Comparison of ENCODE assay signal across 12 cellular contexts in the genomic region with DNA sequence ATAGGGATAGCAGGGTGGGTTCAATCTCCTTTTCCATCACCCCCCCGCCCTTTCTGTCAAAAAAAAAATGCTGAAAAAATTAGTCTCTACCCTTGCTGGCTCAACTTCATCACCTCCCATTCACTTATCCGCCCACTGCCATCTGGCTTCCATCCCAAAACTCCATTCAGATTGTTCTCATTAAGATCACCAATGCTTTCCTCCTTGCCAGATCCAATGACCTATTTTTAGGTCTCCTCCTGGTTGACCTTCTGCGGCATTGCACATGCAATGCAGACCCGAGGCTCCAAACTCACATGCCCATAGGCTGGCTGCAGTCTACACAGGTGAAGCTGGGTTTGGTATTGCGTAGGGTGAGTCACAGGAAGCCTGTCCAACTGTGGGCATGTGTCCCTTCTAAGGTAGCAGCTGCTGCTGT. TPM values are rescaled to one million over a fixed set of nuclear protein-coding genes. Genes with fewer than 3 reads are reported as not detected.
DNase-seq lines count a peak whose midpoint lies in the region; ATAC-seq and TF ChIP-seq lines count a peak whose summit lies in the region.
"Had no signal": no experiment of that assay in that cellular context is flagged by ENCODE, and none has a peak within 500 bp of the region (broad histone marks: within the 10 kb centered on the region; RNA-seq: fewer than 3 reads in every experiment).

No MANE protein-coding gene starts in this region.

- CTCF ChIA-PET in BJ (lab: Yijun Ruan, JAX) (no interaction called here), SK-N-SH (lab: Yijun Ruan, JAX) (no interaction called here)

- POLR2A ChIA-PET in BJ (lab: Charles Lee) (no interaction called here), SK-N-SH (lab: Yijun Ruan, JAX) (no interaction called here)

- TF ChIP-seq CTCF in BJ (IDR thresholded peaks at IDR 0.05; ENCODE audit: insufficient read depth, low read depth, low read length) = no peak
- no peak for TF ChIP-seq CTCF in HFFc6 (IDR thresholded peaks at IDR 0.05)
- no peak for TF ChIP-seq CTCF in SK-N-SH (IDR thresholded peaks at IDR 0.05)
- no peak for TF ChIP-seq CTCF in glutamatergic neuron (IDR thresholded peaks at IDR 0.05; ENCODE audit: partially characterized antibody, unreplicated experiment)
- TF ChIP-seq CTCF in GM10266 (IDR thresholded peaks at IDR 0.05; ENCODE audit: control insufficient read depth, insufficient read depth, low read depth, missing control alignments) = no peak

- no peaks in the 10 kb centered on the region for H3F3A ChIP-seq in SK-N-SH (replicated peaks; ENCODE audit: insufficient read depth)

- no peak overlapping the region for H3K9ac ChIP-seq in SK-N-SH

- no peak overlapping the region for H2AFZ ChIP-seq in SK-N-SH (ENCODE audit: low read depth)

- ATAC-seq in HG03432 (IDR thresholded peaks at IDR 0.05; ENCODE audit: unreplicated experiment) = no peak

- peaks cover 20% of the 10 kb centered on the region for H3K4me1 Mint-ChIP-seq in HFFc6 (ENCODE audit: low read depth)
- peaks cover 5% of the 10 kb centered on the region for H3K4me1 Mint-ChIP-seq in glutamatergic neuron (ENCODE audit: low read depth, unreplicated experiment)

- peaks cover 5 to 28% of the 10 kb centered on the region in 2 experiments; a peak in 3 of 4 replicates for H3K4me1 ChIP-seq in SK-N-SH (ENCODE audit: control insufficient read depth in 1 of 2, insufficient read depth in 2 of 2, low read depth in 1 of 2, low read length in 1 of 2)

- DNase-seq in BJ (ENCODE audit: low read depth) = peak; percentile 74
- no peak for DNase-seq in HFFc6
- DNase-seq in SK-N-SH = peak; percentile 30
- DNase-seq in glutamatergic neuron = no peak
- no peak for DNase-seq in GM10266 (ENCODE audit: extremely low spot score)
- DNase-seq in NCI-H1105 (lab: John Stamatoyannopoulos, UW) = no peak
- no peak for DNase-seq in activated CD4-positive, alpha-beta T cell treated with anti-CD3 and anti-CD28 coated beads, Interleukin-2, amount 50 U/mL, for 1 hour
- DNase-seq: activated CD4-positive, CD25-positive, alpha-beta regulatory T cell treated with anti-CD3 and anti-CD28 coated beads, Interleukin-2, amount 50 U/mL, for 72 hours; CD8-positive, alpha-beta memory T cell; GOT3; KG1 had no signal

- no peaks in the 10 kb centered on the region for H4K20me1 ChIP-seq in SK-N-SH (ENCODE audit: insufficient read depth)

- no peak overlapping the region for H3K4me2 ChIP-seq in SK-N-SH

- no peak; the same call in 1 of the 2 replicates for TF ChIP-seq RAD21 in SK-N-SH (IDR thresholded peaks at IDR 0.05; ENCODE audit: low read length)

- 25% methylated on average over 5 of the region's 5 CpGs for WGBS in SK-N-SH (ENCODE audit: low lambda C conversion rate)

- H3K27me3 Mint-ChIP-seq in HFFc6 (ENCODE audit: insufficient read depth) (peaks cover 15% of the 10 kb centered on the region), glutamatergic neuron (ENCODE audit: unreplicated experiment) (no peaks in the 10 kb centered on the region)

- H3K27ac ChIP-seq in SK-N-SH (ENCODE audit: low read depth in 2 of 2, low read length in 1 of 2) = no peak overlapping the region

- TF ChIP-seq EP300 in SK-N-SH (IDR thresholded peaks at IDR 0.05; ENCODE audit: borderline replicate concordance in 1 of 2, low read depth in 1 of 2, low read length in 1 of 2) = no peak

- H3K9me3 ChIP-seq in SK-N-SH = no peaks in the 10 kb centered on the region

- H3K9me3 Mint-ChIP-seq in HFFc6 (no peaks in the 10 kb centered on the region), glutamatergic neuron (ENCODE audit: unreplicated experiment) (peaks cover 2% of the 10 kb centered on the region)

- H3K27me3 ChIP-seq in BJ (ENCODE audit: control insufficient read depth, insufficient read depth, low read length) = peaks cover 3% of the 10 kb centered on the region; the same call in 1 of the 2 replicates
- H3K27me3 ChIP-seq in SK-N-SH (ENCODE audit: insufficient read depth) = no peaks in the 10 kb centered on the region

- H3K79me2 ChIP-seq in SK-N-SH (ENCODE audit: insufficient read depth) = no peaks in the 10 kb centered on the region

- H3K36me3 ChIP-seq in BJ (ENCODE audit: control insufficient read depth, insufficient read depth, low read length) (no peaks in the 10 kb centered on the region), SK-N-SH (replicated peaks in 1 of 2; ENCODE audit: control insufficient read depth in 1 of 2, insufficient read depth in 2 of 2, low read length in 1 of 2) (no peaks in the 10 kb centered on the region)

- H3K9me2 ChIP-seq in SK-N-SH = no peaks in the 10 kb centered on the region

- H3K27ac Mint-ChIP-seq in HFFc6 (no peak overlapping the region; the same call in 1 of the 2 replicates), glutamatergic neuron (ENCODE audit: unreplicated experiment) (peak overlapping the region; percentile 57)
- H3K27ac Mint-ChIP-seq: CD8-positive, alpha-beta memory T cell had no signal

- H3K4me3 ChIP-seq in BJ (ENCODE audit: low read depth, low read length) = no peak overlapping the region
- H3K4me3 ChIP-seq in SK-N-SH (ENCODE audit: low read depth in 2 of 2, low read length in 1 of 2) = no peak overlapping the region

- no peaks in the 10 kb centered on the region for H3K36me3 Mint-ChIP-seq in HFFc6 (ENCODE audit: low read depth)
- no peaks in the 10 kb centered on the region for H3K36me3 Mint-ChIP-seq in glutamatergic neuron (ENCODE audit: unreplicated experiment)

- H3K4me3 Mint-ChIP-seq in HFFc6 (peak overlapping the region; percentile 3), glutamatergic neuron (ENCODE audit: unreplicated experiment) (no peak overlapping the region)
- H3K4me3 Mint-ChIP-seq: CD8-positive, alpha-beta memory T cell had no signal

TF ChIP-seq in SK-N-SH, 30 proteins besides CTCF, POLR2A, EP300 and RAD21:
- TF ChIP-seq, protein P1, sequence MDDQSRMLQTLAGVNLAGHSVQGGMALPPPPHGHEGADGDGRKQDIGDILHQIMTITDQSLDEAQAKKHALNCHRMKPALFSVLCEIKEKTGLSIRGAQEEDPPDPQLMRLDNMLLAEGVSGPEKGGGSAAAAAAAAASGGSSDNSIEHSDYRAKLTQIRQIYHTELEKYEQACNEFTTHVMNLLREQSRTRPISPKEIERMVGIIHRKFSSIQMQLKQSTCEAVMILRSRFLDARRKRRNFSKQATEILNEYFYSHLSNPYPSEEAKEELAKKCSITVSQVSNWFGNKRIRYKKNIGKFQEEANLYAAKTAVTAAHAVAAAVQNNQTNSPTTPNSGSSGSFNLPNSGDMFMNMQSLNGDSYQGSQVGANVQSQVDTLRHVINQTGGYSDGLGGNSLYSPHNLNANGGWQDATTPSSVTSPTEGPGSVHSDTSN (IDR thresholded peaks at IDR 0.05) = no peak
- TF ChIP-seq RFX5 (IDR thresholded peaks at IDR 0.05; ENCODE audit: low read length) (no peak), FOXM1 (IDR thresholded peaks at IDR 0.05; ENCODE audit: low read depth) (no peak), RCOR1 (IDR thresholded peaks at IDR 0.05; ENCODE audit: low read length) (0 out of 2 replicates have a peak, but pooled peaks have one; percentile 17), NFIC (IDR thresholded peaks at IDR 0.05; ENCODE audit: borderline replicate concordance) (peak; percentile 18; the same call in 1 of the 2 replicates), TCF12 (IDR thresholded peaks at IDR 0.05) (peak; percentile 66; the same call in 1 of the 2 replicates)
- TF ChIP-seq, protein P2, sequence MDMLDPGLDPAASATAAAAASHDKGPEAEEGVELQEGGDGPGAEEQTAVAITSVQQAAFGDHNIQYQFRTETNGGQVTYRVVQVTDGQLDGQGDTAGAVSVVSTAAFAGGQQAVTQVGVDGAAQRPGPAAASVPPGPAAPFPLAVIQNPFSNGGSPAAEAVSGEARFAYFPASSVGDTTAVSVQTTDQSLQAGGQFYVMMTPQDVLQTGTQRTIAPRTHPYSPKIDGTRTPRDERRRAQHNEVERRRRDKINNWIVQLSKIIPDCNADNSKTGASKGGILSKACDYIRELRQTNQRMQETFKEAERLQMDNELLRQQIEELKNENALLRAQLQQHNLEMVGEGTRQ (IDR thresholded peaks at IDR 0.05; ENCODE audit: borderline replicate concordance, low read depth, low read length) = no peak

RNA-seq across cellular contexts. Expression of a gene that starts 21.1 kb away (rescaled TPM):
- polyA plus RNA-seq in BJ (2011; rRNA removed) = 14.4 and 17.8 TPM in 2 replicates
- polyA minus RNA-seq in BJ (2011; rRNA and poly(A)+ RNA removed) = 13.5 and 16.7 TPM in 2 replicates
- 10 to 100 TPM; 13.7 to 17.1 (median 16.0) TPM for total RNA-seq in HFFc6 (2021; fragmentation: NEBNext Ultra II Directional; extraction: Animal tissue kit (Norgen Biotek cat#: 25700))
- 14.7 and 18.9 TPM in 2 replicates for polyA plus RNA-seq in SK-N-SH (2012; rRNA removed)
- 7.5 and 8.2 TPM in 2 replicates for polyA plus RNA-seq in SK-N-SH (2012; cell fraction: cytosol; rRNA removed)
- 26.0 and 48.9 TPM in 2 replicates for polyA plus RNA-seq in SK-N-SH (2012; cell fraction: nucleus; rRNA removed)
- total RNA-seq in glutamatergic neuron (ENCODE audit: unreplicated experiment) = 28.2 TPM

Comparison
In these comparisons a context has a peak if more than half of its experiments do, and no peak if none do; other contexts are left out.
1. DNase-seq: peak in BJ (single experiment) and SK-N-SH (single experiment); none in HFFc6 (single experiment), glutamatergic neuron (single experiment), GM10266 (single experiment), NCI-H1105 (single experiment) and activated CD4-positive, alpha-beta T cell treated with anti-CD3 and anti-CD28 coated beads, Interleukin-2, amount 50 U/mL, for 1 hour (single experiment).